Comparison of ENCODE assay signal across 12 cellular contexts in the genomic region with DNA sequence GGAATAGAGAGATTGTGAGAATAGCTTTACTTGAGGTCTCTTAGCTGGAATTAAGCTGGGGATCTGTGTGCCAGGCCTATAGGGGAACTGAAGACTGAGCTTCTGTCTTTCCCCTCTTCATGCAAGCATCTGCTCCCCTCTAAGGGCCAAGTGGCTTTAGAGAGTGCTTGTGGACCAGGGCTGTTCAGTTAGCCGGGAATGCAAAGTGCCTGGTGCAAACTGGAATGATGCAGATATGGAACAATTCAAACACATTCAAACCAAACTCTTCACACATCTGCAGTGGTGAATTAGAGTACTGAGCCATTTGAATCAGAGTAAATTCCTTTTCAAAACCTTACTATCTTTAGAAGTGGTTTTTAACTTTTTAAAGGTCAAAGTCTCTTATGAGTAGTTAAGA.
A peak's percentile ranks its signal among the peaks of the same experiment; 100 is the strongest.
DNase-seq lines count a peak whose midpoint lies in the region; ATAC-seq and TF ChIP-seq lines count a peak whose summit lies in the region.
"Had no signal": no experiment of that assay in that cellular context is flagged by ENCODE, and none has a peak within 500 bp of the region (broad histone marks: within the 10 kb centered on the region; RNA-seq: fewer than 3 reads in every experiment).

No MANE protein-coding gene starts in this region.

- peak; percentile 29 for DNase-seq in EH (ENCODE audit: low read depth)
- no peak for DNase-seq in left cardiac atrium
- no peak for DNase-seq in naive thymus-derived CD8-positive, alpha-beta T cell
- no peak for DNase-seq in activated CD4-positive, alpha-beta memory T cell treated with anti-CD3 and anti-CD28 coated beads for 36 hours
- no peak for DNase-seq in NCI-H1694 treated with DMSO at 0.1 percent for 48 hours (lab: John Stamatoyannopoulos, UW)
- no peak for DNase-seq in lower leg skin (ENCODE audit: low spot score in 2 of 2)
- DNase-seq: activated CD4-positive, alpha-beta T cell treated with anti-CD3 and anti-CD28 coated beads, Interleukin-2, amount 10 ng/mL, durations not matched to agents 7 days and 5 days; activated naive CD8-positive, alpha-beta T cell treated with anti-CD3 and anti-CD28 coated beads, Interleukin-2, amount 10 ng/mL, durations not matched to agents 7 days and 5 days; GOT3 had no signal

- WGBS in lower leg skin, 2 donors = 71 to 76% methylated on average over 1 of the region's 1 CpG

- POLR2A ChIA-PET in naive thymus-derived CD8-positive, alpha-beta T cell (lab: Charles Lee) = interaction anchor here (0.6 kb wide), 1 partner anchor 63 kb away, joined by 5 read pairs; no protein-coding TSS in a partner anchor
- POLR2A ChIA-PET in activated CD4-positive, alpha-beta memory T cell treated with anti-CD3 and anti-CD28 coated beads for 36 hours (lab: Charles Lee) = no interaction called here

- no peak overlapping the region for H3K4me3 ChIP-seq in lower leg skin (ENCODE audit: low read depth, poor library complexity, severe bottlenecking)
- H3K4me3 ChIP-seq: BLaER1 treated with 17β-estradiol and CSF1 and Interleukin-3, amounts not matched to agents 10 nM and 100 nM had no signal

- peak; percentile 60 for ATAC-seq in GM21390 (IDR thresholded peaks at IDR 0.05; ENCODE audit: unreplicated experiment)
- peak; percentile 34 for ATAC-seq in HG03558 (IDR thresholded peaks at IDR 0.05; ENCODE audit: extremely low read depth, unreplicated experiment)
- peak; percentile 23 to 72 for ATAC-seq in left cardiac atrium
- ATAC-seq in naive thymus-derived CD8-positive, alpha-beta T cell = no peak

- H3K9me3 Mint-ChIP-seq in naive thymus-derived CD8-positive, alpha-beta T cell = peaks cover 0 to 4% (median 0%) of the 10 kb centered on the region in 9 donors
- peaks cover 3% of the 10 kb centered on the region for H3K9me3 Mint-ChIP-seq in activated CD4-positive, alpha-beta memory T cell treated with anti-CD3 and anti-CD28 coated beads for 36 hours
- H3K9me3 Mint-ChIP-seq: activated CD4-positive, alpha-beta T cell treated with anti-CD3 and anti-CD28 coated beads, Interleukin-2, amount 10 ng/mL, durations not matched to agents 7 days and 5 days; activated naive CD8-positive, alpha-beta T cell treated with anti-CD3 and anti-CD28 coated beads, Interleukin-2, amount 10 ng/mL, durations not matched to agents 7 days and 5 days had no signal

- no peaks in the 10 kb centered on the region for H3K4me1 Mint-ChIP-seq in naive thymus-derived CD8-positive, alpha-beta T cell
- H3K4me1 Mint-ChIP-seq in activated CD4-positive, alpha-beta memory T cell treated with anti-CD3 and anti-CD28 coated beads for 36 hours (ENCODE audit: low read depth) = no peaks in the 10 kb centered on the region
- H3K4me1 Mint-ChIP-seq: activated CD4-positive, alpha-beta T cell treated with anti-CD3 and anti-CD28 coated beads, Interleukin-2, amount 10 ng/mL, durations not matched to agents 7 days and 5 days; activated naive CD8-positive, alpha-beta T cell treated with anti-CD3 and anti-CD28 coated beads, Interleukin-2, amount 10 ng/mL, durations not matched to agents 7 days and 5 days had no signal

- H3K27me3 Mint-ChIP-seq in naive thymus-derived CD8-positive, alpha-beta T cell = peaks cover 0 to 3% (median 0%) of the 10 kb centered on the region in 5 donors
- H3K27me3 Mint-ChIP-seq in activated CD4-positive, alpha-beta memory T cell treated with anti-CD3 and anti-CD28 coated beads for 36 hours = no peaks in the 10 kb centered on the region
- H3K27me3 Mint-ChIP-seq: activated CD4-positive, alpha-beta T cell treated with anti-CD3 and anti-CD28 coated beads, Interleukin-2, amount 10 ng/mL, durations not matched to agents 7 days and 5 days; activated naive CD8-positive, alpha-beta T cell treated with anti-CD3 and anti-CD28 coated beads, Interleukin-2, amount 10 ng/mL, durations not matched to agents 7 days and 5 days had no signal

- no peak overlapping the region for H3K4me3 Mint-ChIP-seq in naive thymus-derived CD8-positive, alpha-beta T cell
- no peak overlapping the region for H3K4me3 Mint-ChIP-seq in activated CD4-positive, alpha-beta memory T cell treated with anti-CD3 and anti-CD28 coated beads for 36 hours
- H3K4me3 Mint-ChIP-seq: activated CD4-positive, alpha-beta T cell treated with anti-CD3 and anti-CD28 coated beads, Interleukin-2, amount 10 ng/mL, durations not matched to agents 7 days and 5 days; activated naive CD8-positive, alpha-beta T cell treated with anti-CD3 and anti-CD28 coated beads, Interleukin-2, amount 10 ng/mL, durations not matched to agents 7 days and 5 days had no signal

- TF ChIP-seq POLR2A in lower leg skin (IDR thresholded peaks at IDR 0.05) = no peak

- H3K27ac Mint-ChIP-seq in naive thymus-derived CD8-positive, alpha-beta T cell = no peak overlapping the region
- H3K27ac Mint-ChIP-seq in activated CD4-positive, alpha-beta memory T cell treated with anti-CD3 and anti-CD28 coated beads for 36 hours = no peak overlapping the region
- H3K27ac Mint-ChIP-seq: activated CD4-positive, alpha-beta T cell treated with anti-CD3 and anti-CD28 coated beads, Interleukin-2, amount 10 ng/mL, durations not matched to agents 7 days and 5 days; activated naive CD8-positive, alpha-beta T cell treated with anti-CD3 and anti-CD28 coated beads, Interleukin-2, amount 10 ng/mL, durations not matched to agents 7 days and 5 days had no signal

- CTCF ChIA-PET in activated CD4-positive, alpha-beta memory T cell treated with anti-CD3 and anti-CD28 coated beads for 36 hours (lab: Charles Lee) = interaction anchor here (0.6 kb wide), 1 partner anchor 1947 kb away, joined by 3 read pairs; no protein-coding TSS in a partner anchor

- intact Hi-C loops in left cardiac atrium (cut with DNase I) (loop anchor here (5.0 kb wide), 2 partner anchors 99 to 104 kb away; a partner anchor contains a TSS), lower leg skin (cut with DNase I; ENCODE audit: low total_unique reads) (no loop called here)
- intact Hi-C loops in activated CD4-positive, alpha-beta memory T cell treated with anti-CD3 and anti-CD28 coated beads for 36 hours (cut with micrococcal nuclease) = no loop called here

- TF ChIP-seq CTCF in lower leg skin (IDR thresholded peaks at IDR 0.05) = no peak

- no peaks in the 10 kb centered on the region for H3K36me3 Mint-ChIP-seq in naive thymus-derived CD8-positive, alpha-beta T cell
- H3K36me3 Mint-ChIP-seq in activated CD4-positive, alpha-beta memory T cell treated with anti-CD3 and anti-CD28 coated beads for 36 hours = no peaks in the 10 kb centered on the region
- H3K36me3 Mint-ChIP-seq: activated naive CD8-positive, alpha-beta T cell treated with anti-CD3 and anti-CD28 coated beads, Interleukin-2, amount 10 ng/mL, durations not matched to agents 7 days and 5 days had no signal

Comparison
In these comparisons a context has a peak if more than half of its experiments do, and no peak if none do; other contexts are left out.
1. ATAC-seq: peak in GM21390 (single experiment), HG03558 (single experiment) and left cardiac atrium (2 of 2); none in naive thymus-derived CD8-positive, alpha-beta T cell (0 of 2).
2. intact Hi-C loops: an anchor here in left cardiac atrium (5.0 kb wide); none called in activated CD4-positive, alpha-beta memory T cell treated with anti-CD3 and anti-CD28 coated beads for 36 hours and lower leg skin.